In genomic region chr7:138115047-138115446, GRCh38 we compare ENCODE assay signal across 20 cellular contexts. TPM values are rescaled to one million over a fixed set of nuclear protein-coding genes. Genes with fewer than 3 reads are reported as not detected.
DNase-seq lines count a peak whose midpoint lies in the region; ATAC-seq and TF ChIP-seq lines count a peak whose summit lies in the region.
"Had no signal": no experiment of that assay in that cellular context is flagged by ENCODE, and none has a peak within 500 bp of the region (broad histone marks: within the 10 kb centered on the region; RNA-seq: fewer than 3 reads in every experiment).

No MANE protein-coding gene starts in this region.

- no peak overlapping the region for H2BK12ac ChIP-seq in mesenchymal stem cell (ENCODE audit: low read length in 2 of 2)

- 98% methylated on average over 3 of the region's 3 CpGs for WGBS in mesenchymal stem cell
- WGBS in aorta, 2 donors = 89 to 93% methylated on average over 3 of the region's 3 CpGs

- no peak for DNase-seq in PC-9
- no peak for DNase-seq in WTC11 (ENCODE audit: low spot score)
- no peak for DNase-seq in mesenchymal stem cell
- no peak for DNase-seq in aorta
- DNase-seq in HT-29 (ENCODE audit: low spot score) = no peak
- DNase-seq: 8988T; ACHN; BE2C; C1 segment of cervical spinal cord; CD4-positive, alpha-beta memory T cell; CD4-positive, CD25-positive, alpha-beta regulatory T cell; CD8-positive, alpha-beta memory T cell; COR-L47; DMS79 treated with DMSO at 0.1 percent for 48 hours; GF-D8 had no signal

- no peak overlapping the region for H3K4me3 ChIP-seq in PC-9
- H3K4me3 ChIP-seq in mesenchymal stem cell (ENCODE audit: insufficient read depth in 1 of 2, low read depth in 1 of 2, low read length in 2 of 2) = no peak overlapping the region
- no peak overlapping the region for H3K4me3 ChIP-seq in aorta (ENCODE audit: low read length in 2 of 2)
- H3K4me3 ChIP-seq: BLaER1 had no signal

- H3F3A ChIP-seq in PC-9 (ENCODE audit: insufficient read depth, low read depth) = no peaks in the 10 kb centered on the region

- no peaks in the 10 kb centered on the region for H3K79me2 ChIP-seq in PC-9 (ENCODE audit: low read depth)

- peaks cover 10% of the 10 kb centered on the region for H3K4me1 Mint-ChIP-seq in WTC11

- H2BK120ac ChIP-seq in mesenchymal stem cell (ENCODE audit: low read depth, low read length) = no peak overlapping the region

- no peak overlapping the region for H3K4me3 Mint-ChIP-seq in WTC11
- H3K4me3 Mint-ChIP-seq: CD14-positive monocyte; CD4-positive, alpha-beta memory T cell; CD4-positive, CD25-positive, alpha-beta regulatory T cell; CD8-positive, alpha-beta memory T cell had no signal

- ATAC-seq in WTC11 = no peak
- ATAC-seq in aorta (ENCODE audit: low FRiP score) = no peak
- ATAC-seq in GM18505 (IDR thresholded peaks at IDR 0.05; ENCODE audit: unreplicated experiment) = no peak

- no peaks in the 10 kb centered on the region for H3K79me1 ChIP-seq in mesenchymal stem cell (replicated peaks; ENCODE audit: low read length, poor library complexity, severe bottlenecking)

- no peaks in the 10 kb centered on the region for H3K36me3 Mint-ChIP-seq in WTC11
- H3K36me3 Mint-ChIP-seq: CD14-positive monocyte; CD4-positive, alpha-beta memory T cell; CD4-positive, CD25-positive, alpha-beta regulatory T cell; CD8-positive, alpha-beta memory T cell had no signal

- POLR2A ChIA-PET in PC-9 (lab: Charles Lee; ENCODE audit: unreplicated experiment) (no interaction called here), WTC11 (lab: Charles Lee) (interaction anchor here (0.5 kb wide), 1 partner anchor 18 kb away, joined by 4 read pairs; no protein-coding TSS in a partner anchor)

- H4K8ac ChIP-seq in mesenchymal stem cell (ENCODE audit: low read length) = no peak overlapping the region

- no peaks in the 10 kb centered on the region for H3K36me3 ChIP-seq in PC-9 (ENCODE audit: low read depth)
- no peaks in the 10 kb centered on the region for H3K36me3 ChIP-seq in mesenchymal stem cell (ENCODE audit: control insufficient read depth in 1 of 2, insufficient read depth in 2 of 2, low read depth in 1 of 2, low read length in 2 of 2)
- H3K36me3 ChIP-seq in aorta (ENCODE audit: control insufficient read depth in 1 of 2, insufficient read depth in 2 of 2, low read length in 1 of 2) = no peaks in the 10 kb centered on the region
- H3K36me3 ChIP-seq: BE2C, BLaER1 had no signal

- no peak overlapping the region for H3K4ac ChIP-seq in mesenchymal stem cell (ENCODE audit: low read depth in 1 of 2, low read length in 2 of 2)

- CTCF ChIA-PET in PC-9 (lab: Charles Lee) (no interaction called here), WTC11 (lab: Charles Lee) (no interaction called here)

- no peak for TF ChIP-seq POLR2A in GM18505 (IDR thresholded peaks at IDR 0.05; ENCODE audit: borderline replicate concordance, extremely low read depth, insufficient read depth, insufficient read length)

- BruUV-seq in PC-9 (replicated peaks; lab: Mats Ljungman, UMichigan) = no TSS peak

- no peak overlapping the region for H3K14ac ChIP-seq in mesenchymal stem cell (ENCODE audit: low read length in 2 of 2)

- no peak overlapping the region for H3K18ac ChIP-seq in mesenchymal stem cell (ENCODE audit: low read depth in 1 of 2, low read length in 2 of 2)

- no peak overlapping the region for H4K91ac ChIP-seq in mesenchymal stem cell (ENCODE audit: low read length)

- H3K27ac ChIP-seq in PC-9 (no peak overlapping the region), mesenchymal stem cell (ENCODE audit: low read length, poor library complexity, severe bottlenecking) (no peak overlapping the region), aorta (ENCODE audit: low read depth in 1 of 2, low read length in 2 of 2) (no peak overlapping the region)
- H3K27ac ChIP-seq: BLaER1 had no signal

- H3K27me3 Mint-ChIP-seq in WTC11 (ENCODE audit: low read depth) = no peaks in the 10 kb centered on the region
- H3K27me3 Mint-ChIP-seq: CD4-positive, CD25-positive, alpha-beta regulatory T cell had no signal

- no peak overlapping the region for H2BK15ac ChIP-seq in mesenchymal stem cell (ENCODE audit: low read depth, poor library complexity, severe bottlenecking)

- H3K27ac Mint-ChIP-seq in WTC11 = no peak overlapping the region
- H3K27ac Mint-ChIP-seq: CD14-positive monocyte; CD4-positive, alpha-beta memory T cell; CD4-positive, CD25-positive, alpha-beta regulatory T cell; CD8-positive, alpha-beta memory T cell had no signal

- TF ChIP-seq CTCF in PC-9 (conservative IDR thresholded peaks at IDR 0.05) (no peak), WTC11 (IDR thresholded peaks at IDR 0.05) (no peak)

- H3K27me3 ChIP-seq in PC-9 (ENCODE audit: insufficient read depth, low read depth) (no peaks in the 10 kb centered on the region), mesenchymal stem cell (ENCODE audit: control insufficient read depth in 1 of 2, insufficient read depth in 1 of 2, low read length in 2 of 2) (no peaks in the 10 kb centered on the region), aorta (ENCODE audit: control insufficient read depth in 1 of 2, insufficient read depth in 2 of 2, low read length in 1 of 2) (no peaks in the 10 kb centered on the region)
- H3K27me3 ChIP-seq: BE2C, BLaER1 had no signal

- H3K4me1 ChIP-seq in PC-9 (replicated peaks; ENCODE audit: insufficient read depth) (0 out of 2 replicates have a peak, but pooled peaks cover 9% of the 10 kb centered on the region), mesenchymal stem cell (ENCODE audit: control insufficient read depth, insufficient read depth, low read depth, low read length) (peaks cover 3% of the 10 kb centered on the region), aorta (ENCODE audit: control insufficient read depth in 1 of 2, insufficient read depth in 2 of 2, low read length in 2 of 2) (no peaks in the 10 kb centered on the region)
- H3K4me1 ChIP-seq: BLaER1 had no signal

- no peak overlapping the region for H3K9ac ChIP-seq in mesenchymal stem cell (ENCODE audit: low read length)
- H3K9ac ChIP-seq: BLaER1 had no signal

- H4K20me1 ChIP-seq in PC-9 (ENCODE audit: insufficient read depth) = no peaks in the 10 kb centered on the region
- H4K20me1 ChIP-seq: BLaER1 had no signal

- H3K9me3 Mint-ChIP-seq in WTC11 = peaks cover 4% of the 10 kb centered on the region; the same call in 1 of the 2 replicates
- H3K9me3 Mint-ChIP-seq: CD8-positive, alpha-beta memory T cell had no signal

- H3K9me3 ChIP-seq in PC-9 (ENCODE audit: insufficient read depth, low read depth) (no peaks in the 10 kb centered on the region), mesenchymal stem cell (ENCODE audit: control insufficient read depth, low read length) (no peaks in the 10 kb centered on the region), aorta (ENCODE audit: control insufficient read depth, low read length) (no peaks in the 10 kb centered on the region)
- H3K9me3 ChIP-seq: BE2C, BLaER1 had no signal

- intact Hi-C loops in PC-9 (cut with micrococcal nuclease; ENCODE audit: unreplicated experiment) = no loop called here
- intact Hi-C loops in aorta (cut with DNase I) = no loop called here

- H2BK5ac ChIP-seq in mesenchymal stem cell (ENCODE audit: low read depth, low read length, poor library complexity, severe bottlenecking) = no peak overlapping the region

- H2AFZ ChIP-seq in PC-9 = 0 out of 2 replicates have a peak overlapping the region, but pooled peaks have one; percentile 31
- H2AFZ ChIP-seq in mesenchymal stem cell (ENCODE audit: low read depth, low read length) = no peak overlapping the region

- no peaks in the 10 kb centered on the region for H3K9me2 ChIP-seq in PC-9 (ENCODE audit: insufficient read depth)

- H3K23ac ChIP-seq in mesenchymal stem cell (ENCODE audit: low read length in 2 of 2) = no peak overlapping the region

- H3K4me2 ChIP-seq in PC-9 (no peak overlapping the region), mesenchymal stem cell (ENCODE audit: low read length, poor library complexity, severe bottlenecking) (no peak overlapping the region)
- H3K4me2 ChIP-seq: BLaER1 had no signal

- H2AK5ac ChIP-seq in mesenchymal stem cell (ENCODE audit: low read length, severe bottlenecking) = peak overlapping the region; percentile 95

TF ChIP-seq in WTC11, 78 proteins besides CTCF, POLR2A, EP300 and RAD21:
- TF ChIP-seq ZNF121 (CRISPR knock-in tag; IDR thresholded peaks at IDR 0.05) (0 out of 2 replicates have a peak, but pooled peaks have one; percentile 7), TEAD4 (CRISPR knock-in tag; IDR thresholded peaks at IDR 0.05) (no peak)
TF ChIP-seq in WTC11: peak in this region for 1.

RNA-seq across cellular contexts. Expression of gene AKR1D1, which starts 38.8 kb away (rescaled TPM):
- total RNA-seq in PC-9 (2021) = not detected in 2 replicates
- 0.14 to 0.24 TPM (median 0.18 TPM) in 3 replicates for total RNA-seq in WTC11 (2021)
- polyA plus RNA-seq in mesenchymal stem cell (2013, experiment 1 of 2) = not detected
- not detected for polyA plus RNA-seq in mesenchymal stem cell (2013, experiment 2 of 2)
- total RNA-seq in aorta = not detected
- not detected for polyA plus RNA-seq in aorta
- total RNA-seq in HT-29 (2014; rRNA removed; shearing (Covaris generic)) = not detected in 2 replicates
- total RNA-seq: A673; CD4-positive, alpha-beta memory T cell; CD4-positive, CD25-positive, alpha-beta regulatory T cell; CD8-positive, alpha-beta memory T cell had no signal
- polyA plus RNA-seq: AG04450; CD14-positive monocyte; CD4-positive, alpha-beta memory T cell; CD4-positive, CD25-positive, alpha-beta regulatory T cell; CD8-positive, alpha-beta memory T cell had no signal
